17 cellular contexts compared by ENCODE assay signal in genomic region chr16:55144656-55145055, GRCh38.
A peak's percentile ranks its signal among the peaks of the same experiment; 100 is the strongest.
DNase-seq lines count a peak whose midpoint lies in the region; ATAC-seq and TF ChIP-seq lines count a peak whose summit lies in the region.
"Had no signal": no experiment of that assay in that cellular context is flagged by ENCODE, and none has a peak within 500 bp of the region (broad histone marks: within the 10 kb centered on the region; RNA-seq: fewer than 3 reads in every experiment).

No MANE protein-coding gene starts in this region.

- POLR2A ChIA-PET in MCF 10A (lab: Yijun Ruan, JAX), result no interaction called here

- no peak overlapping the region for H3K9ac ChIP-seq in mammary epithelial cell (ENCODE audit: insufficient read depth, low read length)

- no peaks in the 10 kb centered on the region for H4K20me1 ChIP-seq in mammary epithelial cell (ENCODE audit: insufficient read depth, low read length)

- H3K4me1 Mint-ChIP-seq in MCF 10A (ENCODE audit: insufficient read depth, unreplicated experiment), result no peaks in the 10 kb centered on the region
- H3K4me1 Mint-ChIP-seq: B cell; CD4-positive, alpha-beta memory T cell had no signal

- H2AFZ ChIP-seq in mammary epithelial cell (ENCODE audit: low read depth, low read length), result no peak overlapping the region

- H3K27me3 ChIP-seq in mammary epithelial cell (ENCODE audit: insufficient read depth, low read length) (peaks cover 4% of the 10 kb centered on the region), upper lobe of right lung (no peaks in the 10 kb centered on the region)

- DNase-seq in mammary epithelial cell (peak; percentile 13), MCF 10A (ENCODE audit: unreplicated experiment) (no peak), MV-4-11 (lab: John Stamatoyannopoulos, UW) (peak; percentile 6), fibroblast of peridontal ligament (ENCODE audit: extremely low read depth) (peak; percentile 6), upper lobe of right lung (no peak), NCI-H146 treated with DMSO at 0.1 percent for 48 hours (lab: John Stamatoyannopoulos, UW; ENCODE audit: unreplicated experiment) (no peak), DMS153 (lab: John Stamatoyannopoulos, UW) (no peak), occipital lobe (lab: John Stamatoyannopoulos, UW) (no peak)
- DNase-seq: 8988T; CD4-positive, alpha-beta memory T cell; COR-L47; DND-41; GF-D8 had no signal

- no peak overlapping the region for H3K4me2 ChIP-seq in mammary epithelial cell (ENCODE audit: insufficient read depth, low read depth, low read length)

- H3K9me3 Mint-ChIP-seq in MCF 10A (ENCODE audit: unreplicated experiment), result no peaks in the 10 kb centered on the region
- H3K9me3 Mint-ChIP-seq: CD4-positive, alpha-beta memory T cell had no signal

- H3K4me3 ChIP-seq in mammary epithelial cell (replicated peaks in 1 of 3; ENCODE audit: insufficient read depth in 1 of 3, low read depth in 2 of 3, low read length in 3 of 3) (no peak overlapping the region), upper lobe of right lung (no peak overlapping the region)

- H3K36me3 ChIP-seq in mammary epithelial cell (ENCODE audit: insufficient read depth, low read length), result no peaks in the 10 kb centered on the region
- no peaks in the 10 kb centered on the region for H3K36me3 ChIP-seq in upper lobe of right lung

- H3K27me3 Mint-ChIP-seq in MCF 10A (ENCODE audit: insufficient read depth, unreplicated experiment), result peaks cover 17% of the 10 kb centered on the region

- BruUV-seq in mammary epithelial cell (replicated peaks; lab: Mats Ljungman, UMichigan) (no TSS peak), MCF 10A (replicated peaks; lab: Mats Ljungman, UMichigan) (no TSS peak)

- in situ Hi-C loops in mammary epithelial cell (cut with MboI; ENCODE audit: low sequenced_read_pairs in 2 of 2), result no loop called here

- dilution Hi-C loops in mammary epithelial cell (cut with HindIII; ENCODE audit: low sequenced_read_pairs), result no loop called here

- no peak overlapping the region for H3K27ac ChIP-seq in mammary epithelial cell (ENCODE audit: insufficient read depth, low read depth, low read length)
- no peak overlapping the region for H3K27ac ChIP-seq in upper lobe of right lung
- H3K27ac ChIP-seq: C4-2B had no signal

- no peak for ATAC-seq in upper lobe of right lung
- ATAC-seq: HCT116, HepG2 had no signal

- no peak overlapping the region for H3K4me3 Mint-ChIP-seq in MCF 10A (ENCODE audit: unreplicated experiment)
- H3K4me3 Mint-ChIP-seq: B cell; CD4-positive, alpha-beta memory T cell had no signal

- H3K27ac Mint-ChIP-seq in MCF 10A (ENCODE audit: low read depth, unreplicated experiment), result no peak overlapping the region
- H3K27ac Mint-ChIP-seq: B cell; CD4-positive, alpha-beta memory T cell had no signal

- intact Hi-C loops in mammary epithelial cell (cut with micrococcal nuclease), result no loop called here
- intact Hi-C loops in MCF 10A (cut with micrococcal nuclease), result no loop called here
- intact Hi-C loops in upper lobe of right lung (cut with DNase I), result no loop called here

- CTCF ChIA-PET in mammary epithelial cell (lab: Charles Lee; ENCODE audit: low non-redundant PET), result no interaction called here
- CTCF ChIA-PET in MCF 10A (lab: Yijun Ruan, JAX), result interaction anchor here (0.9 kb wide), 1 partner anchor 320 kb away, joined by 3 read pairs; no protein-coding TSS in a partner anchor

- WGBS in mammary epithelial cell (ENCODE audit: low coverage, missing lambda C conversion rate), result 50% methylated on average over 3 of the region's 3 CpGs

- no peaks in the 10 kb centered on the region for H3K36me3 Mint-ChIP-seq in MCF 10A (ENCODE audit: insufficient read depth, unreplicated experiment)
- H3K36me3 Mint-ChIP-seq: CD4-positive, alpha-beta memory T cell had no signal

- no peaks in the 10 kb centered on the region for H3K79me2 ChIP-seq in mammary epithelial cell (ENCODE audit: insufficient read depth, low read length)

- H3K9me3 ChIP-seq in mammary epithelial cell (replicated peaks; ENCODE audit: insufficient read depth, low read length) (no peaks in the 10 kb centered on the region), upper lobe of right lung (no peaks in the 10 kb centered on the region)

- no peak for TF ChIP-seq CTCF in mammary epithelial cell (conservative IDR thresholded peaks at IDR 0.05 in 1 of 2, IDR thresholded peaks at IDR 0.05 in 1 of 2; ENCODE audit: extremely low read depth in 1 of 2, insufficient read depth in 1 of 2, low read depth in 1 of 2, low read length in 2 of 2)
- no peak for TF ChIP-seq CTCF in MCF 10A (IDR thresholded peaks at IDR 0.05; ENCODE audit: unreplicated experiment)
- TF ChIP-seq CTCF in upper lobe of right lung (IDR thresholded peaks at IDR 0.05), result no peak

- H3K4me1 ChIP-seq in mammary epithelial cell (ENCODE audit: insufficient read depth, low read length) (no peaks in the 10 kb centered on the region), upper lobe of right lung (no peaks in the 10 kb centered on the region)

Comparison
In these comparisons a context has a peak if more than half of its experiments do, and no peak if none do; other contexts are left out.
1. DNase-seq: peak in mammary epithelial cell (single experiment), MV-4-11 (single experiment) and fibroblast of peridontal ligament (single experiment); none in MCF 10A (single experiment), upper lobe of right lung (single experiment), NCI-H146 treated with DMSO at 0.1 percent for 48 hours (single experiment), DMS153 (single experiment) and occipital lobe (single experiment).